In the genomic region with DNA sequence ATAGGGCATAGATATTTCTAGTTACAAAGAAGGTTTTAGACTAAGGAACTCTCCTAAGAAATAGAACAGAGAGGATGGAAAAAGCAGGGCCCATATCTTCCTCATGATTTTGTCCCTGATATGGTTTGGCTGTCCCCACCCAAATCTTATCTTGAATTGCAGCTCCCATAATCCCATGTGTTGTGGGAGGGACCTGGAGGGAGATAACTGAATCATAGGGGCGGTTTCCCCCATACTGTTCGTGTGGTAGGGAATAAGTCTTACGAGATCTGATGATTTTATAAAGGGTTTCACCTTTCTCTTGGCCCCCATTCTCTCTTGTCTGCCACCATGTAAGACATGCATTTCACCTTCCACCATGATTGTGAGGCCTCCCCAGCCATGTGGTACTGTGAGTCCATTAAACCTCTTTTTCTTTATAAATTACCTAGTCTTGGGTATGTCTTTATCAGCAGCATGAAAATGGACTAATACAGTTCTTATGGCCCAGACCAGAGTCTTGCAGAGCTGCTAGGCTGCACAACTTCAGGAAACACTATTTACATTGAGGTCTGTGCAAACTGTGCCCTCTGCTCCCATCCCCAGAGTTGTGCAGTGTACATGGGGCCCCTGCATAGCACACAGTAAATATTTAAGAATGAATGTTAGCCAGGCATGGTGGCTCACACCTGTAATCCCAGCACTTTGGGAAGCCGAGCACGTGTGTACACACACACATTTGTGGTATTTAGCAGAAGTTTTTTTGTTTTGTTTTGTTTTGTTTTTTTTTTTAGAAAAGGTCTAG, we compare ENCODE assay signal across 1 cellular context.
TF ChIP-seq lines count a peak whose summit lies in the region.

No MANE protein-coding gene starts in this region.

TF ChIP-seq in HepG2, 621 proteins besides CTCF, POLR2A, EP300 and RAD21 (continued from another document and continues in another):
- no peak for TF ChIP-seq ZFP37 (CRISPR knock-in tag; IDR thresholded peaks at IDR 0.05; ENCODE audit: borderline replicate concordance)
- TF ChIP-seq, protein P1, sequence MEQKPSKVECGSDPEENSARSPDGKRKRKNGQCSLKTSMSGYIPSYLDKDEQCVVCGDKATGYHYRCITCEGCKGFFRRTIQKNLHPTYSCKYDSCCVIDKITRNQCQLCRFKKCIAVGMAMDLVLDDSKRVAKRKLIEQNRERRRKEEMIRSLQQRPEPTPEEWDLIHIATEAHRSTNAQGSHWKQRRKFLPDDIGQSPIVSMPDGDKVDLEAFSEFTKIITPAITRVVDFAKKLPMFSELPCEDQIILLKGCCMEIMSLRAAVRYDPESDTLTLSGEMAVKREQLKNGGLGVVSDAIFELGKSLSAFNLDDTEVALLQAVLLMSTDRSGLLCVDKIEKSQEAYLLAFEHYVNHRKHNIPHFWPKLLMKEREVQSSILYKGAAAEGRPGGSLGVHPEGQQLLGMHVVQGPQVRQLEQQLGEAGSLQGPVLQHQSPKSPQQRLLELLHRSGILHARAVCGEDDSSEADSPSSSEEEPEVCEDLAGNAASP (CRISPR knock-in tag; IDR thresholded peaks at IDR 0.05; ENCODE audit: borderline replicate concordance) = no peak
- TF ChIP-seq HMG20A (CRISPR knock-in tag; IDR thresholded peaks at IDR 0.05; ENCODE audit: borderline replicate concordance) = no peak; the same call in 1 of the 2 replicates
- TF ChIP-seq HHEX (CRISPR knock-in tag; IDR thresholded peaks at IDR 0.05) = peak; percentile 70
- TF ChIP-seq, protein P2, sequence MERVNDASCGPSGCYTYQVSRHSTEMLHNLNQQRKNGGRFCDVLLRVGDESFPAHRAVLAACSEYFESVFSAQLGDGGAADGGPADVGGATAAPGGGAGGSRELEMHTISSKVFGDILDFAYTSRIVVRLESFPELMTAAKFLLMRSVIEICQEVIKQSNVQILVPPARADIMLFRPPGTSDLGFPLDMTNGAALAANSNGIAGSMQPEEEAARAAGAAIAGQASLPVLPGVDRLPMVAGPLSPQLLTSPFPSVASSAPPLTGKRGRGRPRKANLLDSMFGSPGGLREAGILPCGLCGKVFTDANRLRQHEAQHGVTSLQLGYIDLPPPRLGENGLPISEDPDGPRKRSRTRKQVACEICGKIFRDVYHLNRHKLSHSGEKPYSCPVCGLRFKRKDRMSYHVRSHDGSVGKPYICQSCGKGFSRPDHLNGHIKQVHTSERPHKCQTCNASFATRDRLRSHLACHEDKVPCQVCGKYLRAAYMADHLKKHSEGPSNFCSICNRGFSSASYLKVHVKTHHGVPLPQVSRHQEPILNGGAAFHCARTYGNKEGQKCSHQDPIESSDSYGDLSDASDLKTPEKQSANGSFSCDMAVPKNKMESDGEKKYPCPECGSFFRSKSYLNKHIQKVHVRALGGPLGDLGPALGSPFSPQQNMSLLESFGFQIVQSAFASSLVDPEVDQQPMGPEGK (CRISPR knock-in tag; IDR thresholded peaks at IDR 0.05) = peak; percentile 36; the same call in 1 of the 2 replicates
- TF ChIP-seq, protein P3, sequence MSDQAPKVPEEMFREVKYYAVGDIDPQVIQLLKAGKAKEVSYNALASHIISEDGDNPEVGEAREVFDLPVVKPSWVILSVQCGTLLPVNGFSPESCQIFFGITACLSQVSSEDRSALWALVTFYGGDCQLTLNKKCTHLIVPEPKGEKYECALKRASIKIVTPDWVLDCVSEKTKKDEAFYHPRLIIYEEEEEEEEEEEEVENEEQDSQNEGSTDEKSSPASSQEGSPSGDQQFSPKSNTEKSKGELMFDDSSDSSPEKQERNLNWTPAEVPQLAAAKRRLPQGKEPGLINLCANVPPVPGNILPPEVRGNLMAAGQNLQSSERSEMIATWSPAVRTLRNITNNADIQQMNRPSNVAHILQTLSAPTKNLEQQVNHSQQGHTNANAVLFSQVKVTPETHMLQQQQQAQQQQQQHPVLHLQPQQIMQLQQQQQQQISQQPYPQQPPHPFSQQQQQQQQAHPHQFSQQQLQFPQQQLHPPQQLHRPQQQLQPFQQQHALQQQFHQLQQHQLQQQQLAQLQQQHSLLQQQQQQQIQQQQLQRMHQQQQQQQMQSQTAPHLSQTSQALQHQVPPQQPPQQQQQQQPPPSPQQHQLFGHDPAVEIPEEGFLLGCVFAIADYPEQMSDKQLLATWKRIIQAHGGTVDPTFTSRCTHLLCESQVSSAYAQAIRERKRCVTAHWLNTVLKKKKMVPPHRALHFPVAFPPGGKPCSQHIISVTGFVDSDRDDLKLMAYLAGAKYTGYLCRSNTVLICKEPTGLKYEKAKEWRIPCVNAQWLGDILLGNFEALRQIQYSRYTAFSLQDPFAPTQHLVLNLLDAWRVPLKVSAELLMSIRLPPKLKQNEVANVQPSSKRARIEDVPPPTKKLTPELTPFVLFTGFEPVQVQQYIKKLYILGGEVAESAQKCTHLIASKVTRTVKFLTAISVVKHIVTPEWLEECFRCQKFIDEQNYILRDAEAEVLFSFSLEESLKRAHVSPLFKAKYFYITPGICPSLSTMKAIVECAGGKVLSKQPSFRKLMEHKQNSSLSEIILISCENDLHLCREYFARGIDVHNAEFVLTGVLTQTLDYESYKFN (CRISPR knock-in tag; conservative IDR thresholded peaks at IDR 0.05) = peak; percentile 68
- TF ChIP-seq NPAS2 (CRISPR knock-in tag; IDR thresholded peaks at IDR 0.05; ENCODE audit: borderline replicate concordance) = no peak
- TF ChIP-seq, protein P4, sequence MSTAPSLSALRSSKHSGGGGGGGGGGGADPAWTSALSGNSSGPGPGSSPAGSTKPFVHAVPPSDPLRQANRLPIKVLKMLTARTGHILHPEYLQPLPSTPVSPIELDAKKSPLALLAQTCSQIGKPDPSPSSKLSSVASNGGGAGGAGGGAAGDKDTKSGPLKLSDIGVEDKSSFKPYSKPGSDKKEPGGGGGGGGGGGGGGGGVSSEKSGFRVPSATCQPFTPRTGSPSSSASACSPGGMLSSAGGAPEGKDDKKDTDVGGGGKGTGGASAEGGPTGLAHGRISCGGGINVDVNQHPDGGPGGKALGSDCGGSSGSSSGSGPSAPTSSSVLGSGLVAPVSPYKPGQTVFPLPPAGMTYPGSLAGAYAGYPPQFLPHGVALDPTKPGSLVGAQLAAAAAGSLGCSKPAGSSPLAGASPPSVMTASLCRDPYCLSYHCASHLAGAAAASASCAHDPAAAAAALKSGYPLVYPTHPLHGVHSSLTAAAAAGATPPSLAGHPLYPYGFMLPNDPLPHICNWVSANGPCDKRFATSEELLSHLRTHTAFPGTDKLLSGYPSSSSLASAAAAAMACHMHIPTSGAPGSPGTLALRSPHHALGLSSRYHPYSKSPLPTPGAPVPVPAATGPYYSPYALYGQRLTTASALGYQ (CRISPR knock-in tag; IDR thresholded peaks at IDR 0.05) = peak; percentile 57; the same call in 1 of the 2 replicates
- TF ChIP-seq ZMYM3 (CRISPR knock-in tag; IDR thresholded peaks at IDR 0.05) = peak; percentile 84
- no peak for TF ChIP-seq SRSF4 (IDR thresholded peaks at IDR 0.05; ENCODE audit: low read depth, low read length, poor library complexity, severe bottlenecking)
- TF ChIP-seq, protein P5, sequence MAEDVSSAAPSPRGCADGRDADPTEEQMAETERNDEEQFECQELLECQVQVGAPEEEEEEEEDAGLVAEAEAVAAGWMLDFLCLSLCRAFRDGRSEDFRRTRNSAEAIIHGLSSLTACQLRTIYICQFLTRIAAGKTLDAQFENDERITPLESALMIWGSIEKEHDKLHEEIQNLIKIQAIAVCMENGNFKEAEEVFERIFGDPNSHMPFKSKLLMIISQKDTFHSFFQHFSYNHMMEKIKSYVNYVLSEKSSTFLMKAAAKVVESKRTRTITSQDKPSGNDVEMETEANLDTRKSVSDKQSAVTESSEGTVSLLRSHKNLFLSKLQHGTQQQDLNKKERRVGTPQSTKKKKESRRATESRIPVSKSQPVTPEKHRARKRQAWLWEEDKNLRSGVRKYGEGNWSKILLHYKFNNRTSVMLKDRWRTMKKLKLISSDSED (CRISPR knock-in tag; IDR thresholded peaks at IDR 0.05) = no peak
- TF ChIP-seq ZNF569 (CRISPR knock-in tag; IDR thresholded peaks at IDR 0.05; ENCODE audit: borderline replicate concordance) = no peak
- peak; percentile 23; the same call in 1 of the 2 replicates for TF ChIP-seq SOX5 (CRISPR knock-in tag; IDR thresholded peaks at IDR 0.05; ENCODE audit: borderline replicate concordance)
- TF ChIP-seq, protein P6, sequence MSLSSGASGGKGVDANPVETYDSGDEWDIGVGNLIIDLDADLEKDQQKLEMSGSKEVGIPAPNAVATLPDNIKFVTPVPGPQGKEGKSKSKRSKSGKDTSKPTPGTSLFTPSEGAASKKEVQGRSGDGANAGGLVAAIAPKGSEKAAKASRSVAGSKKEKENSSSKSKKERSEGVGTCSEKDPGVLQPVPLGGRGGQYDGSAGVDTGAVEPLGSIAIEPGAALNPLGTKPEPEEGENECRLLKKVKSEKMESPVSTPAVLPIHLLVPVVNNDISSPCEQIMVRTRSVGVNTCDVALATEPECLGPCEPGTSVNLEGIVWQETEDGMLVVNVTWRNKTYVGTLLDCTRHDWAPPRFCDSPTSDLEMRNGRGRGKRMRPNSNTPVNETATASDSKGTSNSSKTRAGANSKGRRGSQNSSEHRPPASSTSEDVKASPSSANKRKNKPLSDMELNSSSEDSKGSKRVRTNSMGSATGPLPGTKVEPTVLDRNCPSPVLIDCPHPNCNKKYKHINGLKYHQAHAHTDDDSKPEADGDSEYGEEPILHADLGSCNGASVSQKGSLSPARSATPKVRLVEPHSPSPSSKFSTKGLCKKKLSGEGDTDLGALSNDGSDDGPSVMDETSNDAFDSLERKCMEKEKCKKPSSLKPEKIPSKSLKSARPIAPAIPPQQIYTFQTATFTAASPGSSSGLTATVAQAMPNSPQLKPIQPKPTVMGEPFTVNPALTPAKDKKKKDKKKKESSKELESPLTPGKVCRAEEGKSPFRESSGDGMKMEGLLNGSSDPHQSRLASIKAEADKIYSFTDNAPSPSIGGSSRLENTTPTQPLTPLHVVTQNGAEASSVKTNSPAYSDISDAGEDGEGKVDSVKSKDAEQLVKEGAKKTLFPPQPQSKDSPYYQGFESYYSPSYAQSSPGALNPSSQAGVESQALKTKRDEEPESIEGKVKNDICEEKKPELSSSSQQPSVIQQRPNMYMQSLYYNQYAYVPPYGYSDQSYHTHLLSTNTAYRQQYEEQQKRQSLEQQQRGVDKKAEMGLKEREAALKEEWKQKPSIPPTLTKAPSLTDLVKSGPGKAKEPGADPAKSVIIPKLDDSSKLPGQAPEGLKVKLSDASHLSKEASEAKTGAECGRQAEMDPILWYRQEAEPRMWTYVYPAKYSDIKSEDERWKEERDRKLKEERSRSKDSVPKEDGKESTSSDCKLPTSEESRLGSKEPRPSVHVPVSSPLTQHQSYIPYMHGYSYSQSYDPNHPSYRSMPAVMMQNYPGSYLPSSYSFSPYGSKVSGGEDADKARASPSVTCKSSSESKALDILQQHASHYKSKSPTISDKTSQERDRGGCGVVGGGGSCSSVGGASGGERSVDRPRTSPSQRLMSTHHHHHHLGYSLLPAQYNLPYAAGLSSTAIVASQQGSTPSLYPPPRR (CRISPR knock-in tag; IDR thresholded peaks at IDR 0.05; ENCODE audit: borderline replicate concordance) = peak; percentile 80; the same call in 1 of the 2 replicates
- TF ChIP-seq HNF4G (IDR thresholded peaks at IDR 0.05; ENCODE audit: borderline replicate concordance, low read depth, low read length) = 0 out of 2 replicates have a peak, but pooled peaks have one; percentile 28
- no peak for TF ChIP-seq HNF4G (CRISPR knock-in tag; IDR thresholded peaks at IDR 0.05; ENCODE audit: borderline replicate concordance, low read depth)
- TF ChIP-seq, protein P7, sequence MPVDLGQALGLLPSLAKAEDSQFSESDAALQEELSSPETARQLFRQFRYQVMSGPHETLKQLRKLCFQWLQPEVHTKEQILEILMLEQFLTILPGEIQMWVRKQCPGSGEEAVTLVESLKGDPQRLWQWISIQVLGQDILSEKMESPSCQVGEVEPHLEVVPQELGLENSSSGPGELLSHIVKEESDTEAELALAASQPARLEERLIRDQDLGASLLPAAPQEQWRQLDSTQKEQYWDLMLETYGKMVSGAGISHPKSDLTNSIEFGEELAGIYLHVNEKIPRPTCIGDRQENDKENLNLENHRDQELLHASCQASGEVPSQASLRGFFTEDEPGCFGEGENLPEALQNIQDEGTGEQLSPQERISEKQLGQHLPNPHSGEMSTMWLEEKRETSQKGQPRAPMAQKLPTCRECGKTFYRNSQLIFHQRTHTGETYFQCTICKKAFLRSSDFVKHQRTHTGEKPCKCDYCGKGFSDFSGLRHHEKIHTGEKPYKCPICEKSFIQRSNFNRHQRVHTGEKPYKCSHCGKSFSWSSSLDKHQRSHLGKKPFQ (CRISPR knock-in tag; IDR thresholded peaks at IDR 0.05; ENCODE audit: insufficient replicate concordance) = no peak
- TF ChIP-seq ZNF83 (CRISPR knock-in tag; IDR thresholded peaks at IDR 0.05; ENCODE audit: borderline replicate concordance) = no peak
- TF ChIP-seq MYC (CRISPR knock-in tag; IDR thresholded peaks at IDR 0.05; ENCODE audit: borderline replicate concordance) = 0 out of 2 replicates have a peak, but pooled peaks have one; percentile 32
- TF ChIP-seq, protein P8, sequence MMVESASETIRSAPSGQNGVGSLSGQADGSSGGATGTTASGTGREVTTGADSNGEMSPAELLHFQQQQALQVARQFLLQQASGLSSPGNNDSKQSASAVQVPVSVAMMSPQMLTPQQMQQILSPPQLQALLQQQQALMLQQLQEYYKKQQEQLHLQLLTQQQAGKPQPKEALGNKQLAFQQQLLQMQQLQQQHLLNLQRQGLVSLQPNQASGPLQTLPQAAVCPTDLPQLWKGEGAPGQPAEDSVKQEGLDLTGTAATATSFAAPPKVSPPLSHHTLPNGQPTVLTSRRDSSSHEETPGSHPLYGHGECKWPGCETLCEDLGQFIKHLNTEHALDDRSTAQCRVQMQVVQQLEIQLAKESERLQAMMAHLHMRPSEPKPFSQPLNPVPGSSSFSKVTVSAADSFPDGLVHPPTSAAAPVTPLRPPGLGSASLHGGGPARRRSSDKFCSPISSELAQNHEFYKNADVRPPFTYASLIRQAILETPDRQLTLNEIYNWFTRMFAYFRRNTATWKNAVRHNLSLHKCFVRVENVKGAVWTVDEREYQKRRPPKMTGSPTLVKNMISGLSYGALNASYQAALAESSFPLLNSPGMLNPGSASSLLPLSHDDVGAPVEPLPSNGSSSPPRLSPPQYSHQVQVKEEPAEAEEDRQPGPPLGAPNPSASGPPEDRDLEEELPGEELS (CRISPR knock-in tag; IDR thresholded peaks at IDR 0.05) = peak; percentile 84
- no peak for TF ChIP-seq ZNF563 (CRISPR knock-in tag; IDR thresholded peaks at IDR 0.05)
- no peak for TF ChIP-seq ZNF30 (CRISPR knock-in tag; IDR thresholded peaks at IDR 0.05)
- no peak for TF ChIP-seq ZFX (CRISPR knock-in tag; IDR thresholded peaks at IDR 0.05; ENCODE audit: low read depth)
- no peak for TF ChIP-seq SRSF1 (optimal IDR thresholded peaks at IDR 0.05; ENCODE audit: low read depth, low read length)
- TF ChIP-seq FIP1L1 (IDR thresholded peaks at IDR 0.05; ENCODE audit: borderline replicate concordance, insufficient read depth, low read depth, low read length) = no peak
- TF ChIP-seq, protein P9, sequence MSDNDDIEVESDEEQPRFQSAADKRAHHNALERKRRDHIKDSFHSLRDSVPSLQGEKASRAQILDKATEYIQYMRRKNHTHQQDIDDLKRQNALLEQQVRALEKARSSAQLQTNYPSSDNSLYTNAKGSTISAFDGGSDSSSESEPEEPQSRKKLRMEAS (IDR thresholded peaks at IDR 0.05) = peak; percentile 34; the same call in 1 of the 2 replicates
- 0 out of 2 replicates have a peak, but pooled peaks have one; percentile 15 for TF ChIP-seq ZNF317 (CRISPR knock-in tag; IDR thresholded peaks at IDR 0.05)
- TF ChIP-seq HDAC2 (CRISPR knock-in tag; IDR thresholded peaks at IDR 0.05) = peak; percentile 51
- TF ChIP-seq ZNF460 (CRISPR knock-in tag; IDR thresholded peaks at IDR 0.05; ENCODE audit: borderline replicate concordance) = peak; percentile 97
- peak; percentile 31; the same call in 1 of the 2 replicates for TF ChIP-seq KDM6A (CRISPR knock-in tag; IDR thresholded peaks at IDR 0.05; ENCODE audit: low read depth)
- no peak for TF ChIP-seq LCORL (IDR thresholded peaks at IDR 0.05)
- TF ChIP-seq LCORL (CRISPR knock-in tag; IDR thresholded peaks at IDR 0.05) = peak; percentile 72
- peak; percentile 65; the same call in 1 of the 2 replicates for TF ChIP-seq FOXO1 (CRISPR knock-in tag; IDR thresholded peaks at IDR 0.05)
- TF ChIP-seq YEATS2 (CRISPR knock-in tag; IDR thresholded peaks at IDR 0.05; ENCODE audit: borderline replicate concordance) = no peak
- TF ChIP-seq TBX2 (CRISPR knock-in tag; IDR thresholded peaks at IDR 0.05; ENCODE audit: borderline replicate concordance) = peak; percentile 48; the same call in 1 of the 2 replicates
